15 cellular contexts compared by ENCODE assay signal in the genomic region with DNA sequence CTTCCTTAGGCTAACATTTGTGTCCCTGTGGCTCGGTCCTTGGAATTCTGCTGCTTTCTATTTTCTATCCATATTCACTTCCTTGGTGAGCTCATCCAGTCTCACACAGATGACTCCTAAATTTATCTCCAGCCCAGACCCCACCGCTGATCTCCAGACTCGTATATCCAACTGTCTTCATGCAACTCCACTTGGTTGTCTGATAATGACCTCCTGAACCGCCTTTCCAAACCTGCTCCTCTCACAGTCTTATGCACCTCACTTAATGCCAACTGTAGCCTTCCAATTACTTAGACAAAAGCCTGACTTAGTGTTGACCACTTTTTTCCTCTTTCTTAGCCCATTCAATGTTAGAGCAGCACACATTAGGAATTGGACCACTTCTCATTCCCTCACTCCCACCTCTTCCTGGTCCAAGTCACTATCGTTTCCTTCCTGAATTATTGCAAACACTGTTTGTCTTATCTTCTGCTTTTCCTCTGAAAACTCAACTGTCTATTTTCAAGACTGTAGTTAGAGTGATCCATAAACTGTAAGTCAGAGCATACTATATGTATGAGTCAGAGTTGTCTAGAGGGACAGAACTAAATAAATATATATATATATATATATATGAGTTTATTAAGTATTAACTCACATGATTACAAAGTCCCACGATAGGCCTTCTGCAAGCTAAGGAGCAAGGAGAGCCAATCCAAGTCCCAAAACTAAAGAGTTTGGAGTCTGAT.
"Had no signal": no experiment of that assay in that cellular context is flagged by ENCODE, and none has a peak within 500 bp of the region (broad histone marks: within the 10 kb centered on the region; RNA-seq: fewer than 3 reads in every experiment).

No MANE protein-coding gene starts in this region.

- H3K27me3 ChIP-seq: gastrocnemius medialis, spleen had no signal

- H3K36me3 ChIP-seq: gastrocnemius medialis, spleen had no signal

- H3K27me3 Mint-ChIP-seq: activated T-helper 17 cell treated with anti-CD3 and anti-CD28 coated beads, Interleukin-2, amount 50 U/mL, for 72 hours; naive B cell; stimulated activated naive B cell treated with anti-CD40 and anti-IgM and Interleukin-4, amounts not matched to agents 10 μg/mL and 1 μg/mL and 100 μg/mL, for 72 hours had no signal

- H3K4me3 Mint-ChIP-seq: activated CD4-positive, alpha-beta T cell treated with anti-CD3 and anti-CD28 coated beads, Interleukin-2, amount 10 ng/mL, durations not matched to agents 7 days and 5 days; activated T-helper 17 cell treated with anti-CD3 and anti-CD28 coated beads, Interleukin-2, amount 50 U/mL, for 72 hours; naive B cell; stimulated activated naive B cell treated with anti-CD40 and anti-IgM and Interleukin-4, amounts not matched to agents 10 μg/mL and 1 μg/mL and 100 μg/mL, for 72 hours; T-helper 1 cell treated with Interleukin-12 subunit alpha and Interleukin-12 subunit beta and Interleukin-4 antibody, amounts not matched to agents 30 μg/mL and 1 μg/mL, for 36 hours; type B pancreatic cell; WTC11 had no signal

- H3K27ac Mint-ChIP-seq: activated CD4-positive, alpha-beta T cell treated with anti-CD3 and anti-CD28 coated beads, Interleukin-2, amount 10 ng/mL, durations not matched to agents 7 days and 5 days; activated T-helper 17 cell treated with anti-CD3 and anti-CD28 coated beads, Interleukin-2, amount 50 U/mL, for 72 hours; naive B cell; stimulated activated naive B cell treated with anti-CD40 and anti-IgM and Interleukin-4, amounts not matched to agents 10 μg/mL and 1 μg/mL and 100 μg/mL, for 72 hours; T-helper 1 cell treated with Interleukin-12 subunit alpha and Interleukin-12 subunit beta and Interleukin-4 antibody, amounts not matched to agents 30 μg/mL and 1 μg/mL, for 36 hours; type B pancreatic cell; WTC11 had no signal

- H3K9me3 Mint-ChIP-seq: activated CD4-positive, alpha-beta T cell treated with anti-CD3 and anti-CD28 coated beads, Interleukin-2, amount 10 ng/mL, durations not matched to agents 7 days and 5 days; activated T-helper 17 cell treated with anti-CD3 and anti-CD28 coated beads, Interleukin-2, amount 50 U/mL, for 72 hours; stimulated activated naive B cell treated with anti-CD40 and anti-IgM and Interleukin-4, amounts not matched to agents 10 μg/mL and 1 μg/mL and 100 μg/mL, for 72 hours; T-helper 1 cell treated with Interleukin-12 subunit alpha and Interleukin-12 subunit beta and Interleukin-4 antibody, amounts not matched to agents 30 μg/mL and 1 μg/mL, for 36 hours; type B pancreatic cell; WTC11 had no signal

- ATAC-seq: activated T-helper 17 cell treated with anti-CD3 and anti-CD28 coated beads, Interleukin-2, amount 50 U/mL, for 72 hours; gastrocnemius medialis; stimulated activated naive B cell treated with anti-CD40 and anti-IgM and Interleukin-4, amounts not matched to agents 10 μg/mL and 1 μg/mL and 100 μg/mL, for 72 hours; WTC11 had no signal

- H3K27ac ChIP-seq: gastrocnemius medialis, spleen had no signal

- H3K4me3 ChIP-seq: gastrocnemius medialis, spleen had no signal

- H3K9me3 ChIP-seq: gastrocnemius medialis, spleen had no signal

- DNase-seq: activated CD4-positive, alpha-beta T cell treated with anti-CD3 and anti-CD28 coated beads, Interleukin-2, amount 10 ng/mL, durations not matched to agents 7 days and 5 days; activated naive CD4-positive, alpha-beta T cell treated with anti-CD3 and anti-CD28 coated beads, Interleukin-2, amount 50 U/mL, for 16 hours; activated T-cell treated with anti-CD3 and anti-CD28 coated beads for 4 hours; gastrocnemius medialis; kidney; midbrain; naive B cell; right cardiac atrium; spleen; stimulated activated CD4-positive, alpha-beta T cell treated with anti-CD3 and anti-CD28 coated beads, Interleukin-2, amount 100 ng/mL, for 24 hours; stimulated activated naive B cell treated with anti-CD40 and anti-IgM and Interleukin-4, amounts not matched to agents 10 μg/mL and 1 μg/mL and 100 μg/mL, for 72 hours had no signal

- H3K36me3 Mint-ChIP-seq: naive B cell; stimulated activated naive B cell treated with anti-CD40 and anti-IgM and Interleukin-4, amounts not matched to agents 10 μg/mL and 1 μg/mL and 100 μg/mL, for 72 hours; type B pancreatic cell; WTC11 had no signal

- H3K4me1 Mint-ChIP-seq: activated CD4-positive, alpha-beta T cell treated with anti-CD3 and anti-CD28 coated beads, Interleukin-2, amount 10 ng/mL, durations not matched to agents 7 days and 5 days; activated T-helper 17 cell treated with anti-CD3 and anti-CD28 coated beads, Interleukin-2, amount 50 U/mL, for 72 hours; naive B cell; stimulated activated naive B cell treated with anti-CD40 and anti-IgM and Interleukin-4, amounts not matched to agents 10 μg/mL and 1 μg/mL and 100 μg/mL, for 72 hours; WTC11 had no signal

- H3K4me1 ChIP-seq: gastrocnemius medialis, spleen had no signal
